Comparison of ENCODE assay signal across 14 cellular contexts in the genomic region with DNA sequence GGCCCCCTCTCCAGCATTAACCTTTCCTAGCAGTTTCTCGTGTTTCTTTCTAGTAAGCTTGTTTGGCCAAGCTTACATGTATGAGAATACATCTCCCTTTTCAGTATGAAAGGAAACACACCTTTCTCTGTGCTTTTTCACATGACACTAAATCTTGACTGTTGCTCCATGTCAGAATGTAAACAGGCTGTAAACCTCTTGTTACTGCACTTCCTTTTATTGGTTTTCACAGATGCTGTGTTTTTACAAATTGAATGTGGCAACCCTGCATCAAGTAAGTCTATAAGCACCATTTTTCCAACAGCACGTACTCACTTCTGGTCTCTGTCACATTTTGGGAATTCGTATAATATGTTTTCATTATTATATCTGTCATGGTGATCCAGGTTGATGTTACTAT. TPM values are rescaled to one million over a fixed set of nuclear protein-coding genes. Genes with fewer than 3 reads are reported as not detected.
DNase-seq lines count a peak whose midpoint lies in the region; ATAC-seq, FAIRE-seq and TF ChIP-seq lines count a peak whose summit lies in the region.
"Had no signal": no experiment of that assay in that cellular context is flagged by ENCODE, and none has a peak within 500 bp of the region (broad histone marks: within the 10 kb centered on the region; RNA-seq: fewer than 3 reads in every experiment).

No MANE protein-coding gene starts in this region.

- H3K4me3 Mint-ChIP-seq in Calu3 (ENCODE audit: low read depth, unreplicated experiment) (no peak overlapping the region), nephron (peak overlapping the region; percentile 3 to 26 (median 9))
- H3K4me3 Mint-ChIP-seq in activated CD8-positive, alpha-beta T cell treated with anti-CD3 and anti-CD28 coated beads for 36 hours: no peak overlapping the region
- H3K4me3 Mint-ChIP-seq: memory B cell had no signal

- ATAC-seq in activated CD8-positive, alpha-beta T cell treated with anti-CD3 and anti-CD28 coated beads for 36 hours: no peak
- ATAC-seq: esophagus mucosa had no signal

- peaks cover 44% of the 10 kb centered on the region for H3K36me3 Mint-ChIP-seq in Calu3 (ENCODE audit: insufficient read depth, unreplicated experiment)
- H3K36me3 Mint-ChIP-seq in activated CD8-positive, alpha-beta T cell treated with anti-CD3 and anti-CD28 coated beads for 36 hours (ENCODE audit: low read depth): peaks cover 20% of the 10 kb centered on the region
- H3K36me3 Mint-ChIP-seq in nephron (ENCODE audit: low read depth): peaks cover 13% of the 10 kb centered on the region

- H3K9me3 ChIP-seq in KOPT-K1 (ENCODE audit: insufficient read depth, low read length, poor library complexity, severe bottlenecking): no peaks in the 10 kb centered on the region

- no TSS peak for BruUV-seq in Calu3 (replicated peaks; lab: Mats Ljungman, UMichigan)

- H3K27me3 Mint-ChIP-seq in Calu3 (ENCODE audit: unreplicated experiment) (no peaks in the 10 kb centered on the region), nephron (ENCODE audit: low read depth) (no peaks in the 10 kb centered on the region)
- H3K27me3 Mint-ChIP-seq in activated CD8-positive, alpha-beta T cell treated with anti-CD3 and anti-CD28 coated beads for 36 hours: no peaks in the 10 kb centered on the region
- H3K27me3 Mint-ChIP-seq: memory B cell, progenitor cell of endocrine pancreas had no signal

- H3K4me1 Mint-ChIP-seq in Calu3 (ENCODE audit: low read depth, unreplicated experiment) (peaks cover 20% of the 10 kb centered on the region), nephron (peaks cover 35% of the 10 kb centered on the region)
- peaks cover 22% of the 10 kb centered on the region for H3K4me1 Mint-ChIP-seq in activated CD8-positive, alpha-beta T cell treated with anti-CD3 and anti-CD28 coated beads for 36 hours (ENCODE audit: low read depth)

- H3K27ac ChIP-seq in KOPT-K1 (ENCODE audit: low read depth, low read length, poor library complexity, severe bottlenecking): peak overlapping the region; percentile 16

- peaks cover 14% of the 10 kb centered on the region for H3K36me3 ChIP-seq in KOPT-K1 (ENCODE audit: insufficient read depth, low read length)

- CTCF ChIA-PET in Calu3 (lab: Charles Lee): no interaction called here
- CTCF ChIA-PET in activated CD8-positive, alpha-beta T cell treated with anti-CD3 and anti-CD28 coated beads for 36 hours (lab: Charles Lee): interaction anchor here (4.5 kb wide), 1 partner anchor 17 kb away, joined by 27 read pairs; a partner anchor contains a TSS

- POLR2A ChIA-PET in activated CD8-positive, alpha-beta T cell treated with anti-CD3 and anti-CD28 coated beads for 36 hours (lab: Charles Lee): interaction anchor here (1.5 to 3.0 kb wide), 2 partner anchors 17 to 36 kb away, joined by 13 to 24 read pairs; a partner anchor contains a TSS

- TF ChIP-seq CTCF in Calu3 (IDR thresholded peaks at IDR 0.05; ENCODE audit: unreplicated experiment) (no peak), nephron (IDR thresholded peaks at IDR 0.05; ENCODE audit: unreplicated experiment in 3 of 3) (no peak)
- TF ChIP-seq CTCF in activated CD8-positive, alpha-beta T cell treated with anti-CD3 and anti-CD28 coated beads for 36 hours (IDR thresholded peaks at IDR 0.05): no peak

- H3K9me3 Mint-ChIP-seq in Calu3 (ENCODE audit: low read depth, unreplicated experiment): no peaks in the 10 kb centered on the region
- no peaks in the 10 kb centered on the region for H3K9me3 Mint-ChIP-seq in activated CD8-positive, alpha-beta T cell treated with anti-CD3 and anti-CD28 coated beads for 36 hours
- H3K9me3 Mint-ChIP-seq in nephron: no peaks in the 10 kb centered on the region
- H3K9me3 Mint-ChIP-seq: memory B cell had no signal

- DNase-seq in Calu3 (no peak), RPMI8226 (no peak), RCC 7860 (ENCODE audit: low spot score) (no peak)
- no peak for DNase-seq in activated CD8-positive, alpha-beta T cell treated with anti-CD3 and anti-CD28 coated beads for 36 hours
- DNase-seq in stimulated activated CD4-positive, alpha-beta T cell treated with anti-CD3 and anti-CD28 coated beads, Interleukin-12 subunit alpha, Interleukin-12 subunit beta, amount 100 ng/mL, for 4 hours: no peak
- DNase-seq: activated CD4-positive, CD25-positive, alpha-beta regulatory T cell; activated effector memory CD4-positive, alpha-beta T cell treated with Interleukin-2 at 50 U/mL for 16 hours; Kasumi-1; NCI-H2227 treated with DMSO at 0.1 percent for 48 hours had no signal

- peak overlapping the region; percentile 10 for H3K27ac Mint-ChIP-seq in Calu3 (ENCODE audit: unreplicated experiment)
- peak overlapping the region; percentile 99 for H3K27ac Mint-ChIP-seq in activated CD8-positive, alpha-beta T cell treated with anti-CD3 and anti-CD28 coated beads for 36 hours
- peak overlapping the region; percentile 39 to 99 (median 77) for H3K27ac Mint-ChIP-seq in nephron

- intact Hi-C loops in Calu3 (cut with micrococcal nuclease; ENCODE audit: unreplicated experiment): loop anchor here (5.0 to 10.0 kb wide), 2 partner anchors 36 to 142 kb away; a partner anchor contains a TSS
- intact Hi-C loops in activated CD8-positive, alpha-beta T cell treated with anti-CD3 and anti-CD28 coated beads for 36 hours (cut with micrococcal nuclease): no loop called here

- FAIRE-seq in RCC 7860 (lab: Jason Lieb, UNC): no peak

RNA-seq across cellular contexts. Expression of a gene that starts 2.2 kb away (rescaled TPM):
- 1,253 and 1,434 TPM in 2 replicates for total RNA-seq in Calu3 (2022)
- 100 to 1,000 TPM; 431 to 444 TPM for total RNA-seq in activated CD8-positive, alpha-beta T cell treated with anti-CD3 and anti-CD28 coated beads for 36 hours

RNA-seq across cellular contexts. Expression of a gene that starts 15.8 kb away (rescaled TPM):
- not detected in 2 replicates for total RNA-seq in Calu3 (2022)
- 1 to 10 TPM in 1 of 2 experiments, under 1 TPM in 1; 0.47 to 1.2 TPM for total RNA-seq in activated CD8-positive, alpha-beta T cell treated with anti-CD3 and anti-CD28 coated beads for 36 hours
- total RNA-seq: esophagus mucosa, progenitor cell of endocrine pancreas had no signal

RNA-seq across cellular contexts. Expression of a gene that starts 36.0 kb away (rescaled TPM):
- 37.0 and 38.5 TPM in 2 replicates for total RNA-seq in Calu3 (2022)
- 10 to 100 TPM; 26.1 to 26.6 TPM for total RNA-seq in activated CD8-positive, alpha-beta T cell treated with anti-CD3 and anti-CD28 coated beads for 36 hours

Comparison
In these comparisons a context has a peak if more than half of its experiments do, and no peak if none do; other contexts are left out.
1. H3K27ac Mint-ChIP-seq: peak in every context shown above with its lines; median percentile 99 in activated CD8-positive, alpha-beta T cell treated with anti-CD3 and anti-CD28 coated beads for 36 hours; 77 in nephron; 10 in Calu3.
2. H3K4me3 Mint-ChIP-seq: peak in nephron (3 of 3); none in Calu3 (single experiment) and activated CD8-positive, alpha-beta T cell treated with anti-CD3 and anti-CD28 coated beads for 36 hours (single experiment).